28 cellular contexts compared by ENCODE assay signal in the genomic region with DNA sequence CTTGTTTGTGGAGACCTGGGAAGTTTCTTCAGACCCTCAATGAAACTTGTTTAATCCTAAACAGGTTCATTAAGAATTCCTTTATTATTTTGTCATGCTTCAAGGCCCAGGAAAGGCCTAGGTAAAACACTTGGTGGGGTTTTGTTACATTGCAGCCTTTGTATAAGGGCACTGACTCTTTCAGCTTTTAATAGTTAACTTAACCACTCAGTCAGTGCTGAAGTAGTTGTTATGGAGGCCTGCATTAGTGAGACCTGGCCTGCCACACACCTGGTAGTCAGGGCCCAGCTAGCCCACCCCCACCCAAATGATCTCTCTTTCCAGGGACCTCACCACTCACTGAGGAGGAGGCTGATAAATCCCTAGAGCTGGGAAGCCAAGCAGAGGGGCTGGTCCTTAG.
"Had no signal": no experiment of that assay in that cellular context is flagged by ENCODE, and none has a peak within 500 bp of the region (broad histone marks: within the 10 kb centered on the region; RNA-seq: fewer than 3 reads in every experiment).

No MANE protein-coding gene starts in this region.

- DNase-seq: colonic mucosa; effector CD8-positive, alpha-beta T cell; erythroblast; esophagus squamous epithelium; foreskin melanocyte; glutamatergic neuron; heart right ventricle; hippocampal formation; left colon; left ventricle myocardium superior; lower lobe of right lung; mucosa of descending colon; naive B cell; pancreas; sigmoid colon; stimulated activated CD4-positive, alpha-beta T cell treated with anti-CD3 and anti-CD28 coated beads, Interleukin-2, amount 100 ng/mL, for 24 hours; stimulated activated CD4-positive, alpha-beta T cell treated with anti-CD3 and anti-CD28 coated beads, Interleukin-4, amount 100 ng/mL, for 24 hours; stimulated activated naive CD8-positive, alpha-beta T cell treated with anti-CD3 and anti-CD28 coated beads, Interleukin-15, Interleukin-2, amounts not matched to agents 100 U/mL and 50 U/mL, for 24 hours; substantia nigra; testis; tibial artery had no signal

- H3K4me3 Mint-ChIP-seq: central memory CD8-positive, alpha-beta T cell; dendritic cell treated with granulocyte-macrophage colony-stimulating factor and Interleukin-4, amounts not matched to agents 40 ng/mL and 50 ng/mL, for 4 days; naive B cell; natural killer cell treated with Interleukin-12 subunit alpha and Interleukin-12 subunit beta and Interleukin-15 and Interleukin-18, amount 100 ng/mL, for 72 hours; stimulated activated memory B cell treated with anti-CD40 and anti-IgM and Interleukin-4, amounts not matched to agents 10 μg/mL and 1 μg/mL and 100 μg/mL, for 72 hours; type B pancreatic cell had no signal

- ATAC-seq: heart right ventricle; left colon; left ventricle myocardium superior; lower lobe of right lung; mucosa of descending colon; natural killer cell treated with Interleukin-12 subunit alpha and Interleukin-12 subunit beta and Interleukin-15 and Interleukin-18, amount 100 ng/mL, for 72 hours; pancreas; stimulated activated memory B cell treated with anti-CD40 and anti-IgM and Interleukin-4, amounts not matched to agents 10 μg/mL and 1 μg/mL and 100 μg/mL, for 72 hours; stimulated activated naive CD8-positive, alpha-beta T cell treated with anti-CD3 and anti-CD28 coated beads, Interleukin-15, Interleukin-2, amounts not matched to agents 100 U/mL and 50 U/mL, for 24 hours had no signal

- H3K27me3 ChIP-seq: colonic mucosa, esophagus squamous epithelium, neutrophil, pancreas, right atrium auricular region, sigmoid colon, testis, tibial artery had no signal

- H3K9me3 Mint-ChIP-seq: central memory CD8-positive, alpha-beta T cell; dendritic cell treated with granulocyte-macrophage colony-stimulating factor and Interleukin-4, amounts not matched to agents 40 ng/mL and 50 ng/mL, for 4 days; naive B cell; natural killer cell treated with Interleukin-12 subunit alpha and Interleukin-12 subunit beta and Interleukin-15 and Interleukin-18, amount 100 ng/mL, for 72 hours; stimulated activated memory B cell treated with anti-CD40 and anti-IgM and Interleukin-4, amounts not matched to agents 10 μg/mL and 1 μg/mL and 100 μg/mL, for 72 hours; type B pancreatic cell had no signal

- H3K4me3 ChIP-seq: colonic mucosa, esophagus squamous epithelium, heart right ventricle, lower lobe of right lung, mucosa of descending colon, pancreas, right atrium auricular region, sigmoid colon, testis, tibial artery had no signal

- H3K27ac Mint-ChIP-seq: dendritic cell treated with granulocyte-macrophage colony-stimulating factor and Interleukin-4, amounts not matched to agents 40 ng/mL and 50 ng/mL, for 4 days; naive B cell; natural killer cell treated with Interleukin-12 subunit alpha and Interleukin-12 subunit beta and Interleukin-15 and Interleukin-18, amount 100 ng/mL, for 72 hours; stimulated activated memory B cell treated with anti-CD40 and anti-IgM and Interleukin-4, amounts not matched to agents 10 μg/mL and 1 μg/mL and 100 μg/mL, for 72 hours; type B pancreatic cell had no signal

- H3K4me1 ChIP-seq: colonic mucosa, esophagus squamous epithelium, heart right ventricle, lower lobe of right lung, pancreas, right atrium auricular region, sigmoid colon, testis, tibial artery had no signal

- H3K36me3 ChIP-seq: colonic mucosa, esophagus squamous epithelium, heart right ventricle, lower lobe of right lung, neutrophil, pancreas, right atrium auricular region, sigmoid colon, tibial artery had no signal

- H3K36me3 Mint-ChIP-seq: naive B cell; natural killer cell treated with Interleukin-12 subunit alpha and Interleukin-12 subunit beta and Interleukin-15 and Interleukin-18, amount 100 ng/mL, for 72 hours; stimulated activated memory B cell treated with anti-CD40 and anti-IgM and Interleukin-4, amounts not matched to agents 10 μg/mL and 1 μg/mL and 100 μg/mL, for 72 hours; type B pancreatic cell had no signal

- H3K27ac ChIP-seq: colonic mucosa, esophagus squamous epithelium, heart right ventricle, lower lobe of right lung, neutrophil, pancreas, right atrium auricular region, sigmoid colon, testis, tibial artery had no signal

- H3K4me1 Mint-ChIP-seq: central memory CD8-positive, alpha-beta T cell; naive B cell; stimulated activated memory B cell treated with anti-CD40 and anti-IgM and Interleukin-4, amounts not matched to agents 10 μg/mL and 1 μg/mL and 100 μg/mL, for 72 hours had no signal

- H3K9me3 ChIP-seq: colonic mucosa, esophagus squamous epithelium, heart right ventricle, lower lobe of right lung, mucosa of descending colon, neutrophil, pancreas, right atrium auricular region, sigmoid colon, testis, tibial artery had no signal
